In the genomic region with DNA sequence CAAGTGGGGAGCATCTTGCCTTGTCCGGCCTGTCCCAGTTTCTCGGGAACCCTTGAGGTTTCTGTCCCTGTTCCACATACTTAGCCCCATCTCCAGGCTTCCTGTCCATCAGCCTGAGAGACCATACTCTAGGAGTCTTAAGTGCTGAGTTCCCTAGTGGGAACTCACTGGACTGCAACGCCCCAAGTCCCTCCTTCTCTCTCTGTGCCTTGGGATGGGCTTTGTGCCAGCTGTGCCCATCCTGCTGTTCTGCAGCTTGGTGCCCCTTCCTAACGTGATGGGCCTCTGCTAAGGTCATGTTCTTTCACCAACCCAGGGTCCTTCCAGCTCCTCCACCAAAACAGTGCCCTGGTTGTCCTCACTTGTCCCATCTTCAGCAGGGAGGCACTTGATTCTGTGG, we compare ENCODE assay signal across 1 cellular context.
TF ChIP-seq lines count a peak whose summit lies in the region.

No MANE protein-coding gene starts in this region.

TF ChIP-seq in SK-N-SH, 30 proteins besides CTCF, POLR2A, EP300 and RAD21:
- no peak for TF ChIP-seq MXI1 (IDR thresholded peaks at IDR 0.05; ENCODE audit: low read depth, low read length)
- TF ChIP-seq GABPA (IDR thresholded peaks at IDR 0.05; ENCODE audit: low read depth): no peak
- TF ChIP-seq YY1 (IDR thresholded peaks at IDR 0.05; ENCODE audit: low read depth): no peak
